ENCODE assay signal across 29 cellular contexts in the genomic region with DNA sequence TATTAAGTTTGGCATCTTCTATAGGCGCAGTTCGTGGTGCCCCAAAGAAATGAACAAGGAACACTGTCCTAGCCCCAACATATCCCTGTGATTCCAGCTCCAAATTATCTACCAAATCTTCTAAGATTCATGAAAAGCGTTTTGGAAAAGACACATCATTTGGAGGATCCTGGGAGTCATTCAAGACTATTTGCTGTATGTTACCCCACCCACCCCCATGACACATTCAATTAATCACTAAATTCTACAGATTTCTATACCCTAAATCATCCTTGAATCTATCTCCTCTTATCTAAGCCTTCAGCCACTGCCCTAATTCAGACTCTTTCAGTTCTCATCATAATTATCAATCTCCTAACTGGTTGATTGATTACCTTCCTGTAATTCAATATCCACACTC.
"Had no signal": no experiment of that assay in that cellular context is flagged by ENCODE, and none has a peak within 500 bp of the region (broad histone marks: within the 10 kb centered on the region; RNA-seq: fewer than 3 reads in every experiment).

No MANE protein-coding gene starts in this region.

- H3K9me3 ChIP-seq: left lung, lower lobe of right lung, mucosa of descending colon, pancreas, prostate gland, stomach, testis, thyroid gland, transverse colon, upper lobe of left lung, vagina had no signal

- H3K36me3 ChIP-seq: left lung, lower lobe of right lung, pancreas, prostate gland, stomach, thyroid gland, transverse colon, upper lobe of left lung, vagina had no signal

- H3K27ac Mint-ChIP-seq: immature natural killer cell; mesothelial cell of epicardium; natural killer cell treated with Interleukin-12 subunit alpha and Interleukin-12 subunit beta and Interleukin-15 and Interleukin-18, amount 100 ng/mL, for 72 hours; stimulated activated naive B cell treated with anti-CD40 and anti-IgM and Interleukin-4, amounts not matched to agents 10 μg/mL and 1 μg/mL and 100 μg/mL, for 72 hours had no signal

- H3K4me3 Mint-ChIP-seq: immature natural killer cell; mesothelial cell of epicardium; naive thymus-derived CD4-positive, alpha-beta T cell; natural killer cell treated with Interleukin-12 subunit alpha and Interleukin-12 subunit beta and Interleukin-15 and Interleukin-18, amount 100 ng/mL, for 72 hours; stimulated activated naive B cell treated with anti-CD40 and anti-IgM and Interleukin-4, amounts not matched to agents 10 μg/mL and 1 μg/mL and 100 μg/mL, for 72 hours had no signal

- ATAC-seq: left colon; left lung; lower lobe of right lung; mucosa of descending colon; naive thymus-derived CD4-positive, alpha-beta T cell; natural killer cell treated with Interleukin-12 subunit alpha and Interleukin-12 subunit beta and Interleukin-15 and Interleukin-18, amount 100 ng/mL, for 72 hours; pancreas; right cardiac atrium; sciatic nerve; stimulated activated naive B cell treated with anti-CD40 and anti-IgM and Interleukin-4, amounts not matched to agents 10 μg/mL and 1 μg/mL and 100 μg/mL, for 72 hours; stimulated activated naive CD8-positive, alpha-beta T cell treated with anti-CD3 and anti-CD28 coated beads, Interleukin-15, Interleukin-2, amounts not matched to agents 100 U/mL and 50 U/mL, for 24 hours had no signal

- H3K9me3 Mint-ChIP-seq: immature natural killer cell; mesothelial cell of epicardium; naive thymus-derived CD4-positive, alpha-beta T cell; natural killer cell treated with Interleukin-12 subunit alpha and Interleukin-12 subunit beta and Interleukin-15 and Interleukin-18, amount 100 ng/mL, for 72 hours; stimulated activated naive B cell treated with anti-CD40 and anti-IgM and Interleukin-4, amounts not matched to agents 10 μg/mL and 1 μg/mL and 100 μg/mL, for 72 hours had no signal

- H3K4me1 ChIP-seq: pancreas, prostate gland, testis, thyroid gland had no signal

- H3K4me3 ChIP-seq: left lung, lower lobe of right lung, mucosa of descending colon, pancreas, prostate gland, skin epidermis, stomach, testis, thyroid gland, transverse colon, upper lobe of left lung, vagina had no signal

- H3K36me3 Mint-ChIP-seq: immature natural killer cell; mesothelial cell of epicardium; naive thymus-derived CD4-positive, alpha-beta T cell; natural killer cell treated with Interleukin-12 subunit alpha and Interleukin-12 subunit beta and Interleukin-15 and Interleukin-18, amount 100 ng/mL, for 72 hours; stimulated activated naive B cell treated with anti-CD40 and anti-IgM and Interleukin-4, amounts not matched to agents 10 μg/mL and 1 μg/mL and 100 μg/mL, for 72 hours had no signal

- H3K27me3 ChIP-seq: left lung, pancreas, stomach, testis, thyroid gland, transverse colon, upper lobe of left lung, vagina had no signal

- DNase-seq: immature natural killer cell; kidney; left colon; left lung; lower lobe of right lung; mesendoderm; mucosa of descending colon; naive thymus-derived CD4-positive, alpha-beta T cell; pancreas; posterior cingulate gyrus; retina; right cardiac atrium; stimulated activated CD4-positive, alpha-beta T cell treated with anti-CD3 and anti-CD28 coated beads, Interleukin-12 subunit alpha, Interleukin-12 subunit beta, amount 100 ng/mL, for 4 hours; stimulated activated CD4-positive, alpha-beta T cell treated with anti-CD3 and anti-CD28 coated beads, Interleukin-15, amount 100 ng/mL, for 24 hours; stimulated activated CD4-positive, alpha-beta T cell treated with anti-CD3 and anti-CD28 coated beads, Interleukin-2, amount 100 ng/mL, for 24 hours; stimulated activated CD4-positive, alpha-beta T cell treated with anti-CD3 and anti-CD28 coated beads, Interleukin-4, amount 100 ng/mL, for 1 hour; stimulated activated naive B cell treated with anti-CD40 and anti-IgM and Interleukin-4, amounts not matched to agents 10 μg/mL and 1 μg/mL and 100 μg/mL, for 72 hours; stimulated activated naive CD8-positive, alpha-beta T cell treated with anti-CD3 and anti-CD28 coated beads, Interleukin-15, Interleukin-2, amounts not matched to agents 100 U/mL and 50 U/mL, for 24 hours; stomach; testis; thyroid gland; transverse colon; upper lobe of left lung had no signal

- H3K27ac ChIP-seq: left lung, lower lobe of right lung, pancreas, prostate gland, skin epidermis, stomach, testis, thyroid gland, transverse colon, upper lobe of left lung, vagina had no signal
